Comparison of ENCODE assay signal across 8 cellular contexts in the genomic region with DNA sequence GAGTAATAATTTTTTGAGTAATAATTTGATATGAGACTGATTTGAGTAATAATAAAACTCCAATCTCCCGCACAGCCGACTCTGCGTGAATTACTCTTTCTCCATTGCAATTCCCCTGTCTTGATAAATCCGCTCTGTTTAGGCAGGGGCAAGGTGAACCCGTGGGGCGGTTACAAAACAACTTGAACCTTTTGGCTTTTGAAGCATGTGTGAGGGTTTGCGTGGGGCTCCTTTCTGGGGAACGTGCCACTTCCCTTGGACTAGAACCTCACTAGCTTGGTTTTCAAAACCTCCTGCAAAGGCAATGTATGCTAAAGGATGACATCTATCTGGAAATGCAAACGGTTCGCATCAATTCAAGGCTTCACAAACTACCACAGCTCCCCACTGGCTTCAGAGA. TPM values are rescaled to one million over a fixed set of nuclear protein-coding genes. Genes with fewer than 3 reads are reported as not detected.
A peak's percentile ranks its signal among the peaks of the same experiment; 100 is the strongest.
DNase-seq lines count a peak whose midpoint lies in the region; ATAC-seq and TF ChIP-seq lines count a peak whose summit lies in the region.

No MANE protein-coding gene starts in this region.

- peak overlapping the region; percentile 98 for H3K27ac ChIP-seq in ascending aorta
- H3K27ac ChIP-seq in lower lobe of right lung = peak overlapping the region; percentile 96
- H3K27ac ChIP-seq in tibial artery = peak overlapping the region; percentile 91 to 97
- peak overlapping the region in 1 of 2 donors; percentile 94 for H3K27ac ChIP-seq in prostate gland
- no peak overlapping the region; the same call in 1 of the 2 replicates for H3K27ac ChIP-seq in WERI-Rb-1

- peaks cover 0 to 11% of the 10 kb centered on the region in 2 donors for H3K4me1 ChIP-seq in ascending aorta
- H3K4me1 ChIP-seq in lower lobe of right lung = peaks cover 16% of the 10 kb centered on the region
- peaks cover 0 to 16% (median 13%) of the 10 kb centered on the region in 4 donors for H3K4me1 ChIP-seq in tibial artery
- no peaks in the 10 kb centered on the region for H3K4me1 ChIP-seq in prostate gland (replicated peaks)

- intact Hi-C loops in ascending aorta (cut with DNase I) (no loop called here), lower lobe of right lung (cut with DNase I) (no loop called here), tibial artery (cut with DNase I; ENCODE audit: low total_unique reads) (no loop called here), prostate gland (cut with DNase I) (loop anchor here (5.0 kb wide), 1 partner anchor 227 kb away; a partner anchor contains a TSS)

- no peaks in the 10 kb centered on the region for H3K36me3 Mint-ChIP-seq in activated T-cell treated with anti-CD3 and anti-CD28 coated beads, Interleukin-2, amount 50 U/mL, for 4 hours (ENCODE audit: insufficient read depth)

- H3K36me3 ChIP-seq in ascending aorta (no peaks in the 10 kb centered on the region), lower lobe of right lung (no peaks in the 10 kb centered on the region), tibial artery (no peaks in the 10 kb centered on the region), prostate gland (no peaks in the 10 kb centered on the region), WERI-Rb-1 (no peaks in the 10 kb centered on the region)

- H3K4me3 ChIP-seq in ascending aorta (peak overlapping the region in 1 of 2 donors; percentile 95), lower lobe of right lung (peak overlapping the region; percentile 71), tibial artery (peak overlapping the region; percentile 59 to 74), prostate gland (no peak overlapping the region), WERI-Rb-1 (ENCODE audit: low read depth, low read length) (no peak overlapping the region; the same call in 1 of the 2 replicates)

- TF ChIP-seq CTCF in ascending aorta (IDR thresholded peaks at IDR 0.05) (no peak), lower lobe of right lung (IDR thresholded peaks at IDR 0.05) (no peak), tibial artery (IDR thresholded peaks at IDR 0.05) (no peak), prostate gland (IDR thresholded peaks at IDR 0.05) (no peak), WERI-Rb-1 (IDR thresholded peaks at IDR 0.05; ENCODE audit: low read depth, low read length) (no peak)

- peak overlapping the region; percentile 80 for H3K4me3 Mint-ChIP-seq in activated T-cell treated with anti-CD3 and anti-CD28 coated beads, Interleukin-2, amount 50 U/mL, for 4 hours

- no peaks in the 10 kb centered on the region for H3K27me3 ChIP-seq in ascending aorta
- no peaks in the 10 kb centered on the region for H3K27me3 ChIP-seq in lower lobe of right lung (ENCODE audit: low read depth)
- no peaks in the 10 kb centered on the region for H3K27me3 ChIP-seq in tibial artery
- no peaks in the 10 kb centered on the region for H3K27me3 ChIP-seq in prostate gland (replicated peaks; ENCODE audit: insufficient read depth)
- no peaks in the 10 kb centered on the region for H3K27me3 ChIP-seq in WERI-Rb-1 (ENCODE audit: insufficient read depth, low read depth, severe bottlenecking)

- H3K27me3 Mint-ChIP-seq in activated T-cell treated with anti-CD3 and anti-CD28 coated beads, Interleukin-2, amount 50 U/mL, for 4 hours (ENCODE audit: low read depth) = peaks cover 23% of the 10 kb centered on the region

- DNase-seq in activated T-cell treated with anti-CD3 and anti-CD28 coated beads, Interleukin-2, amount 50 U/mL, for 4 hours = no peak
- DNase-seq in activated T-cell treated with anti-CD3 and anti-CD28 coated beads for 4 hours (no peak), ascending aorta (ENCODE audit: low spot score in 2 of 2) (no peak), lower lobe of right lung (no peak), tibial artery (no peak), prostate gland (ENCODE audit: low spot score) (no peak), WERI-Rb-1 (no peak), DMS 273 (lab: John Stamatoyannopoulos, UW; ENCODE audit: unreplicated experiment) (no peak)

- 62% methylated on average over 10 of the region's 10 CpGs for WGBS in prostate gland

- ATAC-seq in activated T-cell treated with anti-CD3 and anti-CD28 coated beads, Interleukin-2, amount 50 U/mL, for 4 hours = no peak
- ATAC-seq in lower lobe of right lung = no peak

- H3K9me3 Mint-ChIP-seq in activated T-cell treated with anti-CD3 and anti-CD28 coated beads, Interleukin-2, amount 50 U/mL, for 4 hours = no peaks in the 10 kb centered on the region

- H3K9me3 ChIP-seq in ascending aorta = no peaks in the 10 kb centered on the region
- H3K9me3 ChIP-seq in lower lobe of right lung = no peaks in the 10 kb centered on the region
- H3K9me3 ChIP-seq in tibial artery = no peaks in the 10 kb centered on the region
- no peaks in the 10 kb centered on the region for H3K9me3 ChIP-seq in prostate gland
- no peaks in the 10 kb centered on the region for H3K9me3 ChIP-seq in WERI-Rb-1 (ENCODE audit: severe bottlenecking)

- peaks cover 10% of the 10 kb centered on the region for H3K4me1 Mint-ChIP-seq in activated T-cell treated with anti-CD3 and anti-CD28 coated beads, Interleukin-2, amount 50 U/mL, for 4 hours (ENCODE audit: low read depth)

- TF ChIP-seq POLR2A in prostate gland (IDR thresholded peaks at IDR 0.05) = no peak

RNA-seq across cellular contexts. Expression of a gene that starts 1.5 kb away (rescaled TPM):
- 1 to 10 TPM in 2 of 3 donors, under 1 TPM in 1; 0.46 to 1.2 (median 1.2) TPM for total RNA-seq in activated T-cell treated with anti-CD3 and anti-CD28 coated beads, Interleukin-2, amount 50 U/mL, for 4 hours
- total RNA-seq in ascending aorta (not detected), lower lobe of right lung (3.0 TPM), prostate gland (1 to 10 TPM; 1.6 to 3.7 TPM)

RNA-seq across cellular contexts. Expression of a gene that starts 45.7 kb away (rescaled TPM):
- not detected for total RNA-seq in activated T-cell treated with anti-CD3 and anti-CD28 coated beads, Interleukin-2, amount 50 U/mL, for 4 hours
- not detected for total RNA-seq in ascending aorta
- total RNA-seq in lower lobe of right lung = 8.7 TPM
- 1 to 10 TPM; 2.3 to 3.0 TPM for total RNA-seq in prostate gland

Comparison
In these comparisons a context has a peak if more than half of its experiments do, and no peak if none do; other contexts are left out.
1. H3K4me3 ChIP-seq: peak in lower lobe of right lung (single experiment) and tibial artery (2 of 2); none in prostate gland (0 of 2) and WERI-Rb-1 (single experiment).